In genomic region chr16:15654591-15654990, GRCh38 we compare ENCODE assay signal across 1 cellular context.
TF ChIP-seq lines count a peak whose summit lies in the region.

No MANE protein-coding gene starts in this region.

TF ChIP-seq in K562, 482 proteins besides CTCF, POLR2A, EP300 and RAD21:
- TF ChIP-seq ZFP36 (IDR thresholded peaks at IDR 0.05; ENCODE audit: low read depth, low read length, partially characterized antibody) (peak; percentile 24), BCOR (IDR thresholded peaks at IDR 0.05) (peak; percentile 78), THRA (IDR thresholded peaks at IDR 0.05) (no peak), RBM25 (IDR thresholded peaks at IDR 0.05; ENCODE audit: low read depth, low read length, severe bottlenecking) (peak; percentile 74)
